ENCODE assay signal across 16 cellular contexts in the genomic region with DNA sequence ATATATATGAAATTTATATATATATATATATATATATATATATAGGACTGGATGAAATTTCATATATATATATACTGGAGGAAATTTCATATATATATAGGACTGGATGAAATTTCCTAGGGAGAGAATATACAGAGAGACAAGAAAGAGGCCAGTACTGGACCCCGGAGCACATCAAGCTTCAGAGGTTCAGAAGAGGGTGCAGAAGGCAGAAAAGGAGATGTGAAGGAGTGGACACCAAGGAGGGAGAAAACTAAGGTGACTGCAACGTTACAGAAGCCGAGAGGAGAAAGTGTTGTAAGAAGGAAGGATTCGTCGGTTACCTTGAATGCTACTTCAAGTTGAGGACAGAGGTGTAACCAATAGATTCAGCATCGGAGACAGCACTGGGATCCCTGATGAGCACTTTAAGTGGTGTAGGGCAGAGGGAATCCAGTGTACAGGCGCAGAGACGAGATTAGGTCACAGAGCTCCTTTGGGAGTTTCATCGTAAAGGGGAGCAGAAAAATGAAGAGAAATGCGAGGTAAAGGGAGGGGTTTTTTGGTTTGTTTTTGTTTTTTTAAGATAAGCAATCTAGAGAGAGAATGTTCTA. TPM values are rescaled to one million over a fixed set of nuclear protein-coding genes. Genes with fewer than 3 reads are reported as not detected.
DNase-seq lines count a peak whose midpoint lies in the region; ATAC-seq and TF ChIP-seq lines count a peak whose summit lies in the region.
"Had no signal": no experiment of that assay in that cellular context is flagged by ENCODE, and none has a peak within 500 bp of the region (broad histone marks: within the 10 kb centered on the region; RNA-seq: fewer than 3 reads in every experiment).

No MANE protein-coding gene starts in this region.

- no peak overlapping the region for H2BK120ac ChIP-seq in IMR-90 (ENCODE audit: low read depth, low read length)

- dilution Hi-C loops in IMR-90 (cut with HindIII; ENCODE audit: low sequenced_read_pairs, unreplicated experiment): no loop called here

- no peak overlapping the region for H3K18ac ChIP-seq in IMR-90 (ENCODE audit: low read depth, low read length)

- H2AFZ ChIP-seq in IMR-90 (replicated peaks; ENCODE audit: low read length, poor library complexity): no peak overlapping the region

- POLR2A ChIA-PET in IMR-90 (lab: Charles Lee; ENCODE audit: unreplicated experiment): no interaction called here
- POLR2A ChIA-PET in WTC11 (lab: Charles Lee): no interaction called here
- POLR2A ChIA-PET in naive thymus-derived CD8-positive, alpha-beta T cell (lab: Charles Lee): no interaction called here

- BruUV-seq in IMR-90 (replicated peaks; lab: Mats Ljungman, UMichigan): no TSS peak

- H3K4me1 ChIP-seq in IMR-90 (ENCODE audit: control insufficient read depth, insufficient read depth, low read length) (no peaks in the 10 kb centered on the region), testis (no peaks in the 10 kb centered on the region)
- H3K4me1 ChIP-seq: BLaER1, HAP-1 had no signal

- no peak overlapping the region for H2BK5ac ChIP-seq in IMR-90 (ENCODE audit: low read depth, low read length, poor library complexity, severe bottlenecking)

- H2BK15ac ChIP-seq in IMR-90 (ENCODE audit: low read depth, low read length): no peak overlapping the region

- TF ChIP-seq POLR2A in IMR-90 (IDR thresholded peaks at IDR 0.05; ENCODE audit: low read depth, low read length) (no peak), testis (IDR thresholded peaks at IDR 0.05) (no peak)

- in situ Hi-C loops in IMR-90 (cut with MboI; ENCODE audit: low sequenced_read_pairs): no loop called here

- H3K56ac ChIP-seq in IMR-90 (ENCODE audit: extremely low read depth, insufficient read depth, low read length): no peak overlapping the region

- DNase-seq in NCI-H2227 treated with DMSO at 0.1 percent for 48 hours (lab: John Stamatoyannopoulos, UW): peak; percentile 23
- DNase-seq in NCI-H2227 (lab: John Stamatoyannopoulos, UW; ENCODE audit: unreplicated experiment): no peak
- DNase-seq in IMR-90: no peak
- no peak for DNase-seq in WTC11 (ENCODE audit: low spot score)
- no peak for DNase-seq in naive thymus-derived CD8-positive, alpha-beta T cell
- DNase-seq in testis: no peak
- DNase-seq: 8988T; CD4-positive, alpha-beta memory T cell; DMS153; DMS79; GDM1 had no signal

- H3K27ac ChIP-seq in IMR-90 (ENCODE audit: insufficient read depth, low read length): no peak overlapping the region
- H3K27ac ChIP-seq in testis: no peak overlapping the region
- H3K27ac ChIP-seq: BLaER1 had no signal

- no peak overlapping the region for H3K4me3 Mint-ChIP-seq in WTC11
- H3K4me3 Mint-ChIP-seq in naive thymus-derived CD8-positive, alpha-beta T cell: no peak overlapping the region
- H3K4me3 Mint-ChIP-seq: CD14-positive monocyte; CD4-positive, alpha-beta memory T cell had no signal

- H3K4me2 ChIP-seq in IMR-90 (ENCODE audit: low read depth, low read length): no peak overlapping the region
- H3K4me2 ChIP-seq: BLaER1 had no signal

- H3K23ac ChIP-seq in IMR-90 (ENCODE audit: low read depth, low read length): no peak overlapping the region

- TF ChIP-seq CTCF in IMR-90 (conservative IDR thresholded peaks at IDR 0.05; ENCODE audit: low read depth, low read length) (no peak), WTC11 (IDR thresholded peaks at IDR 0.05) (no peak), testis (IDR thresholded peaks at IDR 0.05) (no peak)

- no peaks in the 10 kb centered on the region for H4K20me1 ChIP-seq in IMR-90 (ENCODE audit: insufficient read depth, low read length)
- H4K20me1 ChIP-seq: BLaER1 had no signal

- H3K14ac ChIP-seq in IMR-90 (replicated peaks; ENCODE audit: low read depth, low read length): no peak overlapping the region

- H3K9me3 ChIP-seq in IMR-90 (ENCODE audit: control insufficient read depth, insufficient read depth, low read length): no peaks in the 10 kb centered on the region
- no peaks in the 10 kb centered on the region for H3K9me3 ChIP-seq in testis
- H3K9me3 ChIP-seq: BLaER1, HAP-1 had no signal

- 80 to 100% methylated on average over 2 to 6 of the region's 10 CpGs for WGBS in IMR-90 (ENCODE audit: extremely low coverage in 2 of 2, insufficient read length in 1 of 2), 2 experiments
- WGBS in testis, 2 donors: 85 to 88% methylated on average over 10 of the region's 10 CpGs

- intact Hi-C loops in IMR-90 (cut with micrococcal nuclease) (no loop called here), testis (cut with DNase I; ENCODE audit: low total_unique reads) (no loop called here)

- H3K9me1 ChIP-seq in IMR-90 (ENCODE audit: insufficient read depth, low read length): no peaks in the 10 kb centered on the region

- no peak overlapping the region for H2BK20ac ChIP-seq in IMR-90 (ENCODE audit: low read depth, low read length)

- no peak overlapping the region for H3K4ac ChIP-seq in IMR-90 (ENCODE audit: low read depth, low read length)

- H3K9me3 Mint-ChIP-seq in WTC11: no peaks in the 10 kb centered on the region
- peaks cover 0 to 8% (median 0%) of the 10 kb centered on the region in 9 donors for H3K9me3 Mint-ChIP-seq in naive thymus-derived CD8-positive, alpha-beta T cell
- H3K9me3 Mint-ChIP-seq: CD14-positive monocyte; CD4-positive, alpha-beta memory T cell had no signal

- H3K27me3 Mint-ChIP-seq in WTC11 (ENCODE audit: low read depth): no peaks in the 10 kb centered on the region; the same call in 1 of the 2 replicates
- H3K27me3 Mint-ChIP-seq in naive thymus-derived CD8-positive, alpha-beta T cell: peaks cover 0 to 3% (median 0%) of the 10 kb centered on the region in 5 donors
- H3K27me3 Mint-ChIP-seq: CD4-positive, alpha-beta memory T cell had no signal

- H3K4me1 Mint-ChIP-seq in WTC11: no peaks in the 10 kb centered on the region
- H3K4me1 Mint-ChIP-seq in naive thymus-derived CD8-positive, alpha-beta T cell: no peaks in the 10 kb centered on the region
- H3K4me1 Mint-ChIP-seq: CD14-positive monocyte; CD4-positive, alpha-beta memory T cell had no signal

- no peak overlapping the region for H4K91ac ChIP-seq in IMR-90 (ENCODE audit: insufficient read depth, low read depth, low read length)

- TF ChIP-seq RAD21 in IMR-90 (IDR thresholded peaks at IDR 0.05; ENCODE audit: low read length): no peak

- H2AK9ac ChIP-seq in IMR-90 (replicated peaks; ENCODE audit: low read depth, low read length, poor library complexity): peak overlapping the region; percentile 37

- H3K4me3 ChIP-seq in IMR-90 (ENCODE audit: insufficient read depth, low read depth, low read length) (no peak overlapping the region), testis (no peak overlapping the region)
- H3K4me3 ChIP-seq: BLaER1, HAP-1 had no signal

- H3K36me3 Mint-ChIP-seq in WTC11: no peaks in the 10 kb centered on the region
- peaks cover 0 to 5% (median 5%) of the 10 kb centered on the region in 3 donors for H3K36me3 Mint-ChIP-seq in naive thymus-derived CD8-positive, alpha-beta T cell
- H3K36me3 Mint-ChIP-seq: CD14-positive monocyte had no signal

- H3K79me1 ChIP-seq in IMR-90 (ENCODE audit: low read depth in 1 of 2, low read length in 2 of 2): no peaks in the 10 kb centered on the region

- no peak for ATAC-seq in IMR-90 (ENCODE audit: low read depth)
- no peak for ATAC-seq in WTC11
- ATAC-seq in GM21576 (IDR thresholded peaks at IDR 0.05; ENCODE audit: unreplicated experiment): no peak
- no peak for ATAC-seq in naive thymus-derived CD8-positive, alpha-beta T cell
- ATAC-seq: HepG2 had no signal

- no peak overlapping the region for H2AK5ac ChIP-seq in IMR-90 (ENCODE audit: low read depth, low read length)

- peak overlapping the region; percentile 78 for H3K27ac Mint-ChIP-seq in WTC11
- no peak overlapping the region for H3K27ac Mint-ChIP-seq in naive thymus-derived CD8-positive, alpha-beta T cell

- H3K9ac ChIP-seq in IMR-90 (ENCODE audit: low read depth, low read length): no peak overlapping the region
- H3K9ac ChIP-seq: BLaER1 had no signal

- no peak overlapping the region for H4K8ac ChIP-seq in IMR-90 (ENCODE audit: low read depth in 2 of 2, low read length in 2 of 2)

- H3K27me3 ChIP-seq in IMR-90 (ENCODE audit: control insufficient read depth, insufficient read depth, low read length): peaks cover 3% of the 10 kb centered on the region; the same call in 1 of the 2 replicates
- no peaks in the 10 kb centered on the region for H3K27me3 ChIP-seq in testis
- H3K27me3 ChIP-seq: BLaER1 had no signal

- H4K5ac ChIP-seq in IMR-90 (ENCODE audit: low read depth, low read length): no peak overlapping the region

- H3K36me3 ChIP-seq in IMR-90 (ENCODE audit: control insufficient read depth, insufficient read depth, low read length) (no peaks in the 10 kb centered on the region), testis (ENCODE audit: low read depth, missing control alignments) (no peaks in the 10 kb centered on the region)
- H3K36me3 ChIP-seq: BLaER1, HAP-1 had no signal

- CTCF ChIA-PET in IMR-90 (lab: Yijun Ruan, JAX) (no interaction called here), WTC11 (lab: Charles Lee) (interaction anchor here (1.5 kb wide), 1 partner anchor 52 kb away, joined by 3 read pairs; a partner anchor contains a TSS)

RNA-seq across cellular contexts. Expression of a gene that starts 8.5 kb away (rescaled TPM):
- total RNA-seq in IMR-90 (2012; rRNA removed) (under 0.01 TPM in 2 replicates), WTC11 (2021) (0.07 to 0.14 TPM (median 0.11 TPM) in 3 replicates), testis (1 to 10 TPM; 1.7 to 1.9 TPM)
- polyA plus RNA-seq in IMR-90 (2012; rRNA removed) (0.01 and 0.07 TPM in 2 replicates), testis (ENCODE audit: insufficient read depth, low read depth, low replicate concordance) (1.0 TPM)
- not detected in 2 replicates for polyA plus RNA-seq in IMR-90 (2012; cell fraction: cytosol; rRNA removed)
- 0.08 and 0.33 TPM in 2 replicates for polyA plus RNA-seq in IMR-90 (2012; cell fraction: nucleus; rRNA removed; ENCODE audit: low replicate concordance)
- under 1 TPM; 0.52 to 0.74 TPM for total RNA-seq in naive thymus-derived CD8-positive, alpha-beta T cell
- polyA plus RNA-seq in naive thymus-derived CD8-positive, alpha-beta T cell: under 1 TPM in 1 of 3 donors, not detected in 2; 0.05 TPM
- polyA plus RNA-seq: CD14-positive monocyte; CD4-positive, alpha-beta memory T cell had no signal

RNA-seq across cellular contexts. Expression of a gene that starts 41.8 kb away (rescaled TPM):
- total RNA-seq in IMR-90 (2012; rRNA removed) (18.1 and 19.4 TPM in 2 replicates), WTC11 (2021) (35.5 to 45.2 TPM (median 45.1 TPM) in 3 replicates), testis (10 to 100 TPM; 12.5 to 23.1 TPM)
- polyA plus RNA-seq in IMR-90 (2012; rRNA removed) (12.2 and 12.9 TPM in 2 replicates), testis (ENCODE audit: insufficient read depth, low read depth, low replicate concordance) (37.5 TPM)
- 9.4 and 13.1 TPM in 2 replicates for polyA plus RNA-seq in IMR-90 (2012; cell fraction: cytosol; rRNA removed)
- 5.3 and 16.1 TPM in 2 replicates for polyA plus RNA-seq in IMR-90 (2012; cell fraction: nucleus; rRNA removed; ENCODE audit: low replicate concordance)
- total RNA-seq in naive thymus-derived CD8-positive, alpha-beta T cell: 10 to 100 TPM; 46.5 to 54.5 TPM
- polyA plus RNA-seq in naive thymus-derived CD8-positive, alpha-beta T cell: 10 to 100 TPM; 61.8 to 70.3 (median 69.3) TPM

RNA-seq across cellular contexts. Expression of a gene that starts 51.3 kb away (rescaled TPM):
- total RNA-seq in IMR-90 (2012; rRNA removed) (12.5 and 21.1 TPM in 2 replicates), WTC11 (2021) (38.1 to 40.9 TPM (median 39.8 TPM) in 3 replicates), testis (10 to 100 TPM; 21.8 to 29.8 TPM)
- polyA plus RNA-seq in IMR-90 (2012; rRNA removed) (12.5 and 12.8 TPM in 2 replicates), testis (ENCODE audit: insufficient read depth, low read depth, low replicate concordance) (29.0 TPM)
- 4.0 and 6.8 TPM in 2 replicates for polyA plus RNA-seq in IMR-90 (2012; cell fraction: cytosol; rRNA removed)
- polyA plus RNA-seq in IMR-90 (2012; cell fraction: nucleus; rRNA removed; ENCODE audit: low replicate concordance): 2.2 and 10.5 TPM in 2 replicates
- 10 to 100 TPM; 18.7 to 20.3 TPM for total RNA-seq in naive thymus-derived CD8-positive, alpha-beta T cell
- 10 to 100 TPM in 2 of 3 donors, 1 to 10 TPM in 1; 8.1 to 14.4 (median 13.1) TPM for polyA plus RNA-seq in naive thymus-derived CD8-positive, alpha-beta T cell
